22 cellular contexts compared by ENCODE assay signal in genomic region chr3:157531771-157532170, GRCh38. TPM values are rescaled to one million over a fixed set of nuclear protein-coding genes. Genes with fewer than 3 reads are reported as not detected.
A peak's percentile ranks its signal among the peaks of the same experiment; 100 is the strongest.
DNase-seq lines count a peak whose midpoint lies in the region; ATAC-seq and TF ChIP-seq lines count a peak whose summit lies in the region.
"Had no signal": no experiment of that assay in that cellular context is flagged by ENCODE, and none has a peak within 500 bp of the region (broad histone marks: within the 10 kb centered on the region; RNA-seq: fewer than 3 reads in every experiment).

No MANE protein-coding gene starts in this region.

- H3K36me3 Mint-ChIP-seq in neural progenitor cell (no peaks in the 10 kb centered on the region), natural killer cell (no peaks in the 10 kb centered on the region)
- H3K36me3 Mint-ChIP-seq: activated CD8-positive, alpha-beta memory T cell treated with anti-CD3 and anti-CD28 coated beads, Interleukin-2, amount 10 ng/mL, durations not matched to agents 7 days and 5 days; immature natural killer cell had no signal

- H3K4me3 Mint-ChIP-seq in neural progenitor cell (no peak overlapping the region), natural killer cell (no peak overlapping the region)
- H3K4me3 Mint-ChIP-seq: activated CD8-positive, alpha-beta memory T cell treated with anti-CD3 and anti-CD28 coated beads, Interleukin-2, amount 10 ng/mL, durations not matched to agents 7 days and 5 days; immature natural killer cell; nephron; T-helper 1 cell treated with Interleukin-12 subunit alpha and Interleukin-12 subunit beta and Interleukin-4 antibody, amounts not matched to agents 30 μg/mL and 1 μg/mL, for 36 hours had no signal

- H3K27me3 ChIP-seq in OCI-LY3 (ENCODE audit: low read depth, low read length) (no peaks in the 10 kb centered on the region), neural progenitor cell (no peaks in the 10 kb centered on the region)
- H3K27me3 ChIP-seq: BLaER1 had no signal

- peaks cover 6% of the 10 kb centered on the region for H3K9me3 Mint-ChIP-seq in neural progenitor cell
- peaks cover 0 to 2% of the 10 kb centered on the region in 2 donors for H3K9me3 Mint-ChIP-seq in natural killer cell
- H3K9me3 Mint-ChIP-seq: T-helper 1 cell treated with Interleukin-12 subunit alpha and Interleukin-12 subunit beta and Interleukin-4 antibody, amounts not matched to agents 30 μg/mL and 1 μg/mL, for 36 hours had no signal

- H3K27ac ChIP-seq in OCI-LY3 (ENCODE audit: low read length) (no peak overlapping the region), neural progenitor cell (no peak overlapping the region)
- H3K27ac ChIP-seq: BLaER1, epithelial cell of prostate had no signal

- intact Hi-C loops in natural killer cell (cut with micrococcal nuclease), result no loop called here

- H3K27me3 Mint-ChIP-seq in neural progenitor cell (ENCODE audit: insufficient read depth, low read depth) (peaks cover 2% of the 10 kb centered on the region), natural killer cell (ENCODE audit: low read depth in 2 of 2) (peaks cover 0 to 2% of the 10 kb centered on the region in 2 donors)

- no peaks in the 10 kb centered on the region for H4K20me1 ChIP-seq in OCI-LY3 (ENCODE audit: insufficient read depth, low read length)
- no peaks in the 10 kb centered on the region for H4K20me1 ChIP-seq in neural progenitor cell (ENCODE audit: low read depth)
- H4K20me1 ChIP-seq: BLaER1 had no signal

- H3K4me1 ChIP-seq in OCI-LY3 (ENCODE audit: low read length) (peaks cover 12% of the 10 kb centered on the region), neural progenitor cell (no peaks in the 10 kb centered on the region)
- H3K4me1 ChIP-seq: BLaER1 had no signal

- no peaks in the 10 kb centered on the region for H3K36me3 ChIP-seq in OCI-LY3 (replicated peaks; ENCODE audit: low read depth, low read length)
- no peaks in the 10 kb centered on the region for H3K36me3 ChIP-seq in neural progenitor cell
- H3K36me3 ChIP-seq: BLaER1 had no signal

- H3K4me2 ChIP-seq in OCI-LY3 (ENCODE audit: low read length), result peak overlapping the region; percentile 54; the same call in 1 of the 2 replicates
- H3K4me2 ChIP-seq in neural progenitor cell, result no peak overlapping the region
- H3K4me2 ChIP-seq: BLaER1 had no signal

- no peak for TF ChIP-seq CTCF in OCI-LY3 (IDR thresholded peaks at IDR 0.05; ENCODE audit: low read depth, low read length)
- TF ChIP-seq CTCF in choroid plexus epithelial cell (conservative IDR thresholded peaks at IDR 0.05; ENCODE audit: low read depth, low read length), result no peak
- TF ChIP-seq CTCF in neural progenitor cell (IDR thresholded peaks at IDR 0.05), result no peak
- TF ChIP-seq CTCF in omental fat pad (IDR thresholded peaks at IDR 0.05), result no peak
- no peak for TF ChIP-seq CTCF in natural killer cell (IDR thresholded peaks at IDR 0.05)

- H3K9ac ChIP-seq in OCI-LY3 (ENCODE audit: low read length) (no peak overlapping the region), neural progenitor cell (no peak overlapping the region)
- H3K9ac ChIP-seq: BLaER1 had no signal

- no peaks in the 10 kb centered on the region for H3K9me3 ChIP-seq in OCI-LY3 (ENCODE audit: insufficient read depth, low read length)
- H3K9me3 ChIP-seq in neural progenitor cell (ENCODE audit: low read depth), result no peaks in the 10 kb centered on the region
- H3K9me3 ChIP-seq: BLaER1 had no signal

- H3K4me1 Mint-ChIP-seq in neural progenitor cell (peaks cover 5% of the 10 kb centered on the region), natural killer cell (no peaks in the 10 kb centered on the region)
- H3K4me1 Mint-ChIP-seq: activated CD8-positive, alpha-beta memory T cell treated with anti-CD3 and anti-CD28 coated beads, Interleukin-2, amount 10 ng/mL, durations not matched to agents 7 days and 5 days; immature natural killer cell had no signal

- ATAC-seq in omental fat pad (ENCODE audit: low FRiP score), result no peak
- ATAC-seq in natural killer cell, result no peak
- ATAC-seq: activated CD4-positive, CD25-positive, alpha-beta regulatory T cell treated with anti-CD3 and anti-CD28 coated beads, Interleukin-2, amount 50 U/mL, for 24 hours had no signal

- H3K79me2 ChIP-seq in OCI-LY3 (ENCODE audit: low read length) (no peaks in the 10 kb centered on the region), neural progenitor cell (ENCODE audit: low read depth) (no peaks in the 10 kb centered on the region)

- H3K4me3 ChIP-seq in OCI-LY3 (ENCODE audit: low read length) (no peak overlapping the region), choroid plexus epithelial cell (ENCODE audit: low read depth, low read length) (no peak overlapping the region), neural progenitor cell (no peak overlapping the region)
- H3K4me3 ChIP-seq: BLaER1 had no signal

- DNase-seq in ELR (ENCODE audit: low read depth) (peak; percentile 56), choroid plexus epithelial cell (ENCODE audit: low read depth) (peak; percentile 55), neural progenitor cell (ENCODE audit: low spot score) (no peak), NCI-H345 treated with DMSO at 0.1 percent for 48 hours (lab: John Stamatoyannopoulos, UW; ENCODE audit: unreplicated experiment) (no peak), omental fat pad (ENCODE audit: low spot score) (no peak), natural killer cell (no peak)
- DNase-seq in activated CD8-positive, alpha-beta memory T cell treated with anti-CD3 and anti-CD28 coated beads for 24 hours, result no peak
- DNase-seq: activated CD8-positive, alpha-beta memory T cell treated with anti-CD3 and anti-CD28 coated beads, Interleukin-2, amount 10 ng/mL, durations not matched to agents 7 days and 5 days; activated gamma-delta T cell; anterior cingulate cortex; cortex of kidney; glutamatergic neuron; immature natural killer cell; NCI-H1417; retina; stimulated activated CD4-positive, alpha-beta T cell treated with anti-CD3 and anti-CD28 coated beads, Interleukin-1b, Interleukin-23, amount 100 ng/mL, for 48 hours had no signal

- H2AFZ ChIP-seq in OCI-LY3 (ENCODE audit: low read depth, low read length) (peak overlapping the region; percentile 89), neural progenitor cell (replicated peaks) (peak overlapping the region; percentile 81)

- H3F3A ChIP-seq in neural progenitor cell (ENCODE audit: low read depth), result no peaks in the 10 kb centered on the region

- H3K27ac Mint-ChIP-seq in neural progenitor cell (no peak overlapping the region), natural killer cell (no peak overlapping the region)
- H3K27ac Mint-ChIP-seq: activated CD8-positive, alpha-beta memory T cell treated with anti-CD3 and anti-CD28 coated beads, Interleukin-2, amount 10 ng/mL, durations not matched to agents 7 days and 5 days; immature natural killer cell; T-helper 1 cell treated with Interleukin-12 subunit alpha and Interleukin-12 subunit beta and Interleukin-4 antibody, amounts not matched to agents 30 μg/mL and 1 μg/mL, for 36 hours had no signal

RNA-seq across cellular contexts. Expression of gene VEPH1, which starts 28.6 kb away (rescaled TPM):
- total RNA-seq in neural progenitor cell (ENCODE audit: low replicate concordance), result 0.96 TPM in 1 of 2 replicates, not detected in the other
- 10 to 100 TPM in 1 of 4 donors, 1 to 10 TPM in 2, under 1 TPM in 1; 0.48 to 11.7 (median 3.2) TPM for total RNA-seq in omental fat pad
- 1 to 10 TPM in 1 of 3 donors, under 1 TPM in 2; 0.41 to 1.3 (median 0.60) TPM for total RNA-seq in natural killer cell
- total RNA-seq: activated CD8-positive, alpha-beta memory T cell treated with anti-CD3 and anti-CD28 coated beads, Interleukin-2, amount 10 ng/mL, durations not matched to agents 7 days and 5 days had no signal

Comparison
In these comparisons a context has a peak if more than half of its experiments do, and no peak if none do; other contexts are left out.
1. DNase-seq: peak in ELR (single experiment) and choroid plexus epithelial cell (single experiment); none in neural progenitor cell (single experiment), NCI-H345 treated with DMSO at 0.1 percent for 48 hours (single experiment), omental fat pad (single experiment), activated CD8-positive, alpha-beta memory T cell treated with anti-CD3 and anti-CD28 coated beads for 24 hours (single experiment) and natural killer cell (single experiment).